8 cellular contexts compared by ENCODE assay signal in genomic region chr17:28547623-28548416, GRCh38. TPM values are rescaled to one million over a fixed set of nuclear protein-coding genes. Genes with fewer than 3 reads are reported as not detected.
DNase-seq lines count a peak whose midpoint lies in the region; TF ChIP-seq lines count a peak whose summit lies in the region.

No MANE protein-coding gene starts in this region.

- H3K4me3 Mint-ChIP-seq in activated naive CD8-positive, alpha-beta T cell treated with anti-CD3 and anti-CD28 coated beads for 36 hours, result peak overlapping the region; percentile 22

- H3K9me3 Mint-ChIP-seq in activated naive CD8-positive, alpha-beta T cell treated with anti-CD3 and anti-CD28 coated beads for 36 hours, result no peaks in the 10 kb centered on the region

- H3K36me3 ChIP-seq in cardiac muscle cell (peaks cover 9% of the 10 kb centered on the region), prostate gland (no peaks in the 10 kb centered on the region)

- intact Hi-C loops in prostate gland (cut with DNase I), result loop anchor here (5.0 kb wide), 1 partner anchor 64 kb away; the partner anchor contains the start of gene RSKR

- H3K36me3 Mint-ChIP-seq in activated naive CD8-positive, alpha-beta T cell treated with anti-CD3 and anti-CD28 coated beads for 36 hours, result peaks cover 5% of the 10 kb centered on the region

- H3K4me3 ChIP-seq in cardiac muscle cell (no peak overlapping the region), prostate gland (no peak overlapping the region)

- H3K4me1 ChIP-seq in cardiac muscle cell (ENCODE audit: low read depth) (peaks cover 2% of the 10 kb centered on the region), prostate gland (replicated peaks) (no peaks in the 10 kb centered on the region)

- H3K27me3 Mint-ChIP-seq in activated naive CD8-positive, alpha-beta T cell treated with anti-CD3 and anti-CD28 coated beads for 36 hours, result no peaks in the 10 kb centered on the region

- peak overlapping the region; percentile 80 for H3K27ac Mint-ChIP-seq in activated naive CD8-positive, alpha-beta T cell treated with anti-CD3 and anti-CD28 coated beads for 36 hours

- WGBS in prostate gland, result 74% methylated on average over 25 of the region's 26 CpGs

- H3K9me3 ChIP-seq in cardiac muscle cell (ENCODE audit: low read depth) (no peaks in the 10 kb centered on the region), prostate gland (no peaks in the 10 kb centered on the region)

- H3K27ac ChIP-seq in 22Rv1 (no peak overlapping the region), cardiac muscle cell (no peak overlapping the region), prostate gland (no peak overlapping the region)

- peak; percentile 90 for DNase-seq in HuH-7 (ENCODE audit: low spot score)
- peak; percentile 64 for DNase-seq in SKM-1 treated with dmso at 0.1 percent for 144 hours (lab: John Stamatoyannopoulos, UW; ENCODE audit: unreplicated experiment)
- DNase-seq in activated naive CD8-positive, alpha-beta T cell treated with anti-CD3 and anti-CD28 coated beads for 36 hours, result peak; percentile 75
- DNase-seq in cardiac muscle cell (ENCODE audit: low read depth in 1 of 2, low spot score in 1 of 2), result peak; percentile 73 to 81
- peak; percentile 47 for DNase-seq in prostate gland (ENCODE audit: low spot score)
- DNase-seq in GF-D8 (lab: John Stamatoyannopoulos, UW), result no peak

- TF ChIP-seq POLR2A in prostate gland (IDR thresholded peaks at IDR 0.05), result no peak

- H3K27me3 ChIP-seq in cardiac muscle cell, result no peaks in the 10 kb centered on the region
- no peaks in the 10 kb centered on the region for H3K27me3 ChIP-seq in prostate gland (replicated peaks; ENCODE audit: insufficient read depth)

- peaks cover 41% of the 10 kb centered on the region for H3K4me1 Mint-ChIP-seq in activated naive CD8-positive, alpha-beta T cell treated with anti-CD3 and anti-CD28 coated beads for 36 hours

- TF ChIP-seq CTCF in 22Rv1 (IDR thresholded peaks at IDR 0.05) (peak; percentile 96), GM12801 (IDR thresholded peaks at IDR 0.05; ENCODE audit: extremely low read depth, insufficient read length) (peak; percentile 12), cardiac muscle cell (IDR thresholded peaks at IDR 0.05; ENCODE audit: low read depth, low read length) (peak; percentile 97), prostate gland (IDR thresholded peaks at IDR 0.05) (peak; percentile 67 to 83 (median 73))

RNA-seq across cellular contexts. Expression of gene UNC119, which starts 4.6 kb away (rescaled TPM):
- total RNA-seq in activated naive CD8-positive, alpha-beta T cell treated with anti-CD3 and anti-CD28 coated beads for 36 hours, result 10 to 100 TPM; 31.5 to 34.3 TPM
- total RNA-seq in cardiac muscle cell (124 and 125 TPM in 2 replicates), prostate gland (100 to 1,000 TPM in 1 of 2 donors, 10 to 100 TPM in 1; 51.1 to 154 TPM)
- polyA plus RNA-seq in cardiac muscle cell, result 73.3 and 101 TPM in 2 replicates

RNA-seq across cellular contexts. Expression of gene PIGS, which starts 23.5 kb away (rescaled TPM):
- 10 to 100 TPM; 41.5 to 42.5 TPM for total RNA-seq in activated naive CD8-positive, alpha-beta T cell treated with anti-CD3 and anti-CD28 coated beads for 36 hours
- 107 and 114 TPM in 2 replicates for total RNA-seq in cardiac muscle cell
- polyA plus RNA-seq in cardiac muscle cell, result 121 and 122 TPM in 2 replicates
- 100 to 1,000 TPM in 1 of 2 donors, 10 to 100 TPM in 1; 68.7 to 131 TPM for total RNA-seq in prostate gland

RNA-seq across cellular contexts. Expression of gene ALDOC, which starts 28.9 kb away (rescaled TPM):
- 10 to 100 TPM; 85.6 to 85.8 TPM for total RNA-seq in activated naive CD8-positive, alpha-beta T cell treated with anti-CD3 and anti-CD28 coated beads for 36 hours
- total RNA-seq in cardiac muscle cell, result 183 and 334 TPM in 2 replicates
- 112 and 177 TPM in 2 replicates for polyA plus RNA-seq in cardiac muscle cell
- total RNA-seq in prostate gland, result 10 to 100 TPM; 49.5 to 55.0 TPM

RNA-seq across cellular contexts. Expression of gene FOXN1, which starts 41.7 kb away (rescaled TPM):
- not detected for total RNA-seq in activated naive CD8-positive, alpha-beta T cell treated with anti-CD3 and anti-CD28 coated beads for 36 hours
- total RNA-seq in cardiac muscle cell (0.06 and 0.18 TPM in 2 replicates), prostate gland (1 to 10 TPM in 1 of 2 donors, under 1 TPM in 1; 0.64 to 1.2 TPM)
- polyA plus RNA-seq in cardiac muscle cell, result not detected in 2 replicates

RNA-seq across cellular contexts. Expression of gene SPAG5, which starts 51.0 kb away (rescaled TPM):
- total RNA-seq in activated naive CD8-positive, alpha-beta T cell treated with anti-CD3 and anti-CD28 coated beads for 36 hours, result 100 to 1,000 TPM; 111 to 122 TPM
- total RNA-seq in cardiac muscle cell, result 9.8 and 52.7 TPM in 2 replicates
- polyA plus RNA-seq in cardiac muscle cell, result 27.0 and 84.6 TPM in 2 replicates
- 10 to 100 TPM in 1 of 2 donors, 1 to 10 TPM in 1; 4.6 to 17.3 TPM for total RNA-seq in prostate gland

Comparison
In these comparisons a context has a peak if more than half of its experiments do, and no peak if none do; other contexts are left out.
1. CTCF ChIP-seq: peak in every context shown above with its lines; median percentile 97 in cardiac muscle cell; 96 in 22Rv1; 73 in prostate gland; 12 in GM12801.